ENCODE assay signal across 1 cellular context in the genomic region with DNA sequence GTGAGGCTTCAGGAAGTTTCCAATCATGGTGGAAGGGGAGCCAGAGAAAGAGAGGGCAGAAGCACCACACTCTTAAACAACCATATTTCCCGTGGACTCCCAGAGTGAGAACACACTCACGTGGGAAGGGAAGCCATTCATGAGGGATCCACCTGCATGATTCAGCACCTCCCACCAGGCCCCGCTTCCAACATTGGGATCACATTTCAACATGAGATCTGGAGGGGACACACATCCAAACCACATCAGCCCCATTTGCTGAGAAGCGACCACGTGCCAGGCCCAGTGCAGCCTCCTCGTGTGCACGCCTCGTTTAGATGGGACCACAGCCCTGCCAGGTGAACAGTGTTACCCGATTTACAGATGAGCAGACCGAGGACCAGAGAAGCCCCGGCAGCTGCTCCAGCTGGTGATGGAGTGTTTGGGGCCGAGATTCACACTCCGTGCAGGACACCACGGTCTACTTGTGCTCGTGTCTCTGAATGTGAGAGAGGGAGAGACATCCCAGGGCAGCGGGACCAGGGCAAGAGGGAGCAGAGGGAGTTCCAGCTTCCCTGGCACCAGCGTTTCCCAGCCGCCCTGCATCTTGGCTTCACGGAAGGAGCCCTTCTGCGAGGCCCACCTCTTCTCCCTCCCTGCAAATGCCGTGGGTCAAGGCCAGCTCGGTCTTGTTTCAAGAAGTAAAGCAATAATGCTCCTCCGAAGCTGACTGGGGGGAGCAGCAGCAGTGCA.
A peak's percentile ranks its signal among the peaks of the same experiment; 100 is the strongest.
TF ChIP-seq lines count a peak whose summit lies in the region.

No MANE protein-coding gene starts in this region.

TF ChIP-seq in K562, 482 proteins besides CTCF, POLR2A, EP300 and RAD21 (continued from another document):
- TF ChIP-seq MGA (IDR thresholded peaks at IDR 0.05) (peak; percentile 44; the same call in 1 of the 2 replicates), CGGBP1 (CRISPR knock-in tag; IDR thresholded peaks at IDR 0.05) (no peak), ZKSCAN1 (IDR thresholded peaks at IDR 0.05; ENCODE audit: low read depth, low read length) (no peak)
